9 cellular contexts compared by ENCODE assay signal in genomic region chr17:10809605-10810004, GRCh38. TPM values are rescaled to one million over a fixed set of nuclear protein-coding genes. Genes with fewer than 3 reads are reported as not detected.
"Had no signal": no experiment of that assay in that cellular context is flagged by ENCODE, and none has a peak within 500 bp of the region (broad histone marks: within the 10 kb centered on the region; RNA-seq: fewer than 3 reads in every experiment).

No MANE protein-coding gene starts in this region.

- ATAC-seq: GM12878 had no signal

- H3K4me3 ChIP-seq: GM12878 had no signal

- FAIRE-seq: G401.6, GM12878, GM12891, GM12892, GM18507, GM19239 had no signal

- DNase-seq: GDM1, GF-D8 had no signal

RNA-seq across cellular contexts. Expression of gene TMEM238L, which starts 5.7 kb away (rescaled TPM):
- total RNA-seq: G401, GM12878 had no signal
- polyA plus RNA-seq: GM12878 had no signal

RNA-seq across cellular contexts. Expression of gene PIRT, which starts 28.3 kb away (rescaled TPM):
- total RNA-seq: G401, GM12878 had no signal
- polyA plus RNA-seq: GM12878 had no signal
